Comparison of ENCODE assay signal across 9 cellular contexts in genomic region chr2:47782557-47783490, GRCh38. TPM values are rescaled to one million over a fixed set of nuclear protein-coding genes. Genes with fewer than 3 reads are reported as not detected.
DNase-seq lines count a peak whose midpoint lies in the region; ATAC-seq, FAIRE-seq and TF ChIP-seq lines count a peak whose summit lies in the region.
"Had no signal": no experiment of that assay in that cellular context is flagged by ENCODE, and none has a peak within 500 bp of the region (broad histone marks: within the 10 kb centered on the region; RNA-seq: fewer than 3 reads in every experiment).

MSH6 (plus strand) TSS chr2:47783145; CDS start chr2:47783234, 89 bp downstream.

- no peaks in the 10 kb centered on the region for H3K9me3 ChIP-seq in kidney (ENCODE audit: control insufficient read depth in 1 of 2, low read length in 2 of 2)

- ATAC-seq in GM19035 (IDR thresholded peaks at IDR 0.05; ENCODE audit: unreplicated experiment) (peak; percentile 85), HG03342 (IDR thresholded peaks at IDR 0.05; ENCODE audit: unreplicated experiment) (peak; percentile 81)
- peak; percentile 85 to 92 for ATAC-seq in activated CD4-positive, CD25-positive, alpha-beta regulatory T cell treated with anti-CD3 and anti-CD28 coated beads, Interleukin-2, amount 50 U/mL, for 24 hours

- DNase-seq in AG10803 (ENCODE audit: low read depth) (peak; percentile 83), NCI-H345 treated with DMSO at 0.1 percent for 48 hours (lab: John Stamatoyannopoulos, UW; ENCODE audit: unreplicated experiment) (peak; percentile 73), cerebellar cortex (ENCODE audit: low spot score) (peak; percentile 88), kidney (peak; percentile 95)
- peak; percentile 91 for DNase-seq in stimulated activated CD4-positive, alpha-beta T cell treated with anti-CD3 and anti-CD28 coated beads, Interleukin-15, amount 100 ng/mL, for 24 hours

- peak within 1 kb of the TSS; percentile 90 for H3K4me3 ChIP-seq in AG10803 (ENCODE audit: low read length)
- peak within 1 kb of the TSS; percentile 81 to 87 for H3K4me3 ChIP-seq in kidney (ENCODE audit: low read length in 2 of 2)

- peaks cover 2 to 7% of the 10 kb centered on the region in 2 donors for H3K4me1 ChIP-seq in kidney (ENCODE audit: control insufficient read depth in 1 of 2, insufficient read depth in 1 of 2, low read depth in 1 of 2, low read length in 2 of 2)

- no peak for FAIRE-seq in kidney (lab: Jason Lieb, UNC)
- FAIRE-seq: TTC549 had no signal

- TF ChIP-seq CTCF in AG10803 (conservative IDR thresholded peaks at IDR 0.05; ENCODE audit: low read length) (no peak), kidney (IDR thresholded peaks at IDR 0.05; ENCODE audit: borderline replicate concordance, extremely low read depth, insufficient read depth) (no peak)

- intact Hi-C loops in kidney (cut with DNase I): no loop called here

- H3K36me3 ChIP-seq in kidney (ENCODE audit: control insufficient read depth in 1 of 2, insufficient read depth in 2 of 2, low read length in 2 of 2): no peaks in the 10 kb centered on the region

- peak within 1 kb of the TSS; percentile 71 to 73 for H3K9ac ChIP-seq in kidney (ENCODE audit: low read length in 2 of 2)

- peak within 1 kb of the TSS; percentile 85 to 86 for H3K27ac ChIP-seq in kidney (ENCODE audit: low read depth in 2 of 2, low read length in 2 of 2)

RNA-seq across cellular contexts. Expression of gene MSH6, which starts in this region (rescaled TPM):
- 32.8 TPM for total RNA-seq in kidney
- 13.3 TPM for polyA plus RNA-seq in kidney (ENCODE audit: insufficient read depth, low read depth, low replicate concordance)

Comparison
In these comparisons a context has a peak if more than half of its experiments do, and no peak if none do; other contexts are left out.
1. Peak in every context shown above with its lines: DNase-seq, ATAC-seq, H3K4me3 ChIP-seq and H3K27ac ChIP-seq.